1 cellular context compared by ENCODE assay signal in genomic region chr2:207758010-207758409, GRCh38.
TF ChIP-seq lines count a peak whose summit lies in the region.

No MANE protein-coding gene starts in this region.

TF ChIP-seq in HepG2, 621 proteins besides CTCF, POLR2A, EP300 and RAD21 (continued from another document):
- peak; percentile 35 for TF ChIP-seq RBM22 (optimal IDR thresholded peaks at IDR 0.05; ENCODE audit: low read length)
- TF ChIP-seq ZNF704 (CRISPR knock-in tag; IDR thresholded peaks at IDR 0.05; ENCODE audit: borderline replicate concordance) = no peak
- TF ChIP-seq AGO2 (optimal IDR thresholded peaks at IDR 0.05; ENCODE audit: low read depth, low read length) = peak; percentile 10
